Comparison of ENCODE assay signal across 1 cellular context in the genomic region with DNA sequence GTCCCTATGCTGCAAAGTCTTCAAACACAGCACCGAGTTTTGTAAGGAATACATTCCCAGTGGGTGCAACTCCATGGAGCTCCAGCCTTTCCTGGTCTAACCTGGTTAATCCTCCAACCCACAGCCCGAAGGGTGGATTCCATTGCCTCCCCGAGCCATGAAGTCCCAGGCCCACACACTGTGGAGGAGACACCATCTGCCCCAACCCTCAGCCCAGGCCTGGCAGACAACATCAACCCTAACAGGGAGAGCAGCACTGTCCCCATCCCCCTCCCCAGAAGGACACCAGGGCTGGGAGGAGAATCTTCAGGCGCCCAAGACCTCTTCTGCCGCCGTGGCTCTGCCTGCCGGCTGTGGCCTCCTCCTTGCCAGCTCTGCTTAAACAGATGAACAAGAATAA.
TF ChIP-seq lines count a peak whose summit lies in the region.

No MANE protein-coding gene starts in this region.

TF ChIP-seq in H1, 55 proteins besides CTCF, POLR2A, EP300 and RAD21:
- TF ChIP-seq SIX5 (IDR thresholded peaks at IDR 0.05; ENCODE audit: low read depth, low read length) (no peak), TBP (IDR thresholded peaks at IDR 0.05; ENCODE audit: low read depth, low read length) (no peak), JUND (IDR thresholded peaks at IDR 0.05; ENCODE audit: low read length) (no peak), JUN (IDR thresholded peaks at IDR 0.05; ENCODE audit: low read depth, low read length) (no peak), EGR1 (IDR thresholded peaks at IDR 0.05; ENCODE audit: borderline replicate concordance, low read depth, low read length) (no peak), CBX8 (IDR thresholded peaks at IDR 0.05; ENCODE audit: borderline replicate concordance, low read depth, low read length) (no peak), CHD1 (IDR thresholded peaks at IDR 0.05; ENCODE audit: low read depth, low read length) (no peak)
